1 cellular context compared by ENCODE assay signal in the genomic region with DNA sequence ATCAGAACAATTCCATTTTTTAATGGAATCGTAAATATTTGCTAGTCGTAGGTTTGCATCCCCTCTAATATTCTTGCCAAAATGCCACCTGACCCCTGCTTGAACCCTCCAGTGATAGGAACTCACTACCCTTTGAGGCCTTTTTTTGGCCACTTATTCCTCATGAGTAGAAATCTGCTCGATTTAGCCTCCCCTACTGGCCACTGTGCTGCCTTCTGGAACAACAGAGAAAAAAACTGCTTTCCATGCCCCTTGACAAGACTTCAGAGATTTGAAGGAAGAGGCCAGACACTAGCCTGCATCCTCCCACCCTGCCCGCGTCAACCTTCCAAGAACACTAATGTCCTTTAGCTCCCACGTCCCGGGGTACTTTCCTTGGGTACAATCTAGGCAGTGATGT.
TF ChIP-seq lines count a peak whose summit lies in the region.

No MANE protein-coding gene starts in this region.

TF ChIP-seq in HepG2, 621 proteins besides CTCF, POLR2A, EP300 and RAD21:
- TF ChIP-seq ZNF619 (CRISPR knock-in tag; IDR thresholded peaks at IDR 0.05) (no peak), ZFP41 (CRISPR knock-in tag; IDR thresholded peaks at IDR 0.05; ENCODE audit: borderline replicate concordance) (no peak), FOXP1 (IDR thresholded peaks at IDR 0.05) (no peak), FOXP1 (CRISPR knock-in tag; IDR thresholded peaks at IDR 0.05) (no peak), ZNF605 (CRISPR knock-in tag; IDR thresholded peaks at IDR 0.05) (no peak), KLF12 (CRISPR knock-in tag; IDR thresholded peaks at IDR 0.05; ENCODE audit: borderline replicate concordance) (no peak), IKZF4 (CRISPR knock-in tag; IDR thresholded peaks at IDR 0.05; ENCODE audit: borderline replicate concordance, low read depth, not compliant biosample characterization) (no peak), ISX (CRISPR knock-in tag; conservative IDR thresholded peaks at IDR 0.05) (no peak), ZBTB20 (CRISPR knock-in tag; IDR thresholded peaks at IDR 0.05; ENCODE audit: borderline replicate concordance, low read depth) (no peak), ZNF616 (CRISPR knock-in tag; IDR thresholded peaks at IDR 0.05; ENCODE audit: low read depth) (no peak)
- TF ChIP-seq, protein P1, sequence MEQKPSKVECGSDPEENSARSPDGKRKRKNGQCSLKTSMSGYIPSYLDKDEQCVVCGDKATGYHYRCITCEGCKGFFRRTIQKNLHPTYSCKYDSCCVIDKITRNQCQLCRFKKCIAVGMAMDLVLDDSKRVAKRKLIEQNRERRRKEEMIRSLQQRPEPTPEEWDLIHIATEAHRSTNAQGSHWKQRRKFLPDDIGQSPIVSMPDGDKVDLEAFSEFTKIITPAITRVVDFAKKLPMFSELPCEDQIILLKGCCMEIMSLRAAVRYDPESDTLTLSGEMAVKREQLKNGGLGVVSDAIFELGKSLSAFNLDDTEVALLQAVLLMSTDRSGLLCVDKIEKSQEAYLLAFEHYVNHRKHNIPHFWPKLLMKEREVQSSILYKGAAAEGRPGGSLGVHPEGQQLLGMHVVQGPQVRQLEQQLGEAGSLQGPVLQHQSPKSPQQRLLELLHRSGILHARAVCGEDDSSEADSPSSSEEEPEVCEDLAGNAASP (CRISPR knock-in tag; IDR thresholded peaks at IDR 0.05; ENCODE audit: borderline replicate concordance): no peak
- TF ChIP-seq, protein P2, sequence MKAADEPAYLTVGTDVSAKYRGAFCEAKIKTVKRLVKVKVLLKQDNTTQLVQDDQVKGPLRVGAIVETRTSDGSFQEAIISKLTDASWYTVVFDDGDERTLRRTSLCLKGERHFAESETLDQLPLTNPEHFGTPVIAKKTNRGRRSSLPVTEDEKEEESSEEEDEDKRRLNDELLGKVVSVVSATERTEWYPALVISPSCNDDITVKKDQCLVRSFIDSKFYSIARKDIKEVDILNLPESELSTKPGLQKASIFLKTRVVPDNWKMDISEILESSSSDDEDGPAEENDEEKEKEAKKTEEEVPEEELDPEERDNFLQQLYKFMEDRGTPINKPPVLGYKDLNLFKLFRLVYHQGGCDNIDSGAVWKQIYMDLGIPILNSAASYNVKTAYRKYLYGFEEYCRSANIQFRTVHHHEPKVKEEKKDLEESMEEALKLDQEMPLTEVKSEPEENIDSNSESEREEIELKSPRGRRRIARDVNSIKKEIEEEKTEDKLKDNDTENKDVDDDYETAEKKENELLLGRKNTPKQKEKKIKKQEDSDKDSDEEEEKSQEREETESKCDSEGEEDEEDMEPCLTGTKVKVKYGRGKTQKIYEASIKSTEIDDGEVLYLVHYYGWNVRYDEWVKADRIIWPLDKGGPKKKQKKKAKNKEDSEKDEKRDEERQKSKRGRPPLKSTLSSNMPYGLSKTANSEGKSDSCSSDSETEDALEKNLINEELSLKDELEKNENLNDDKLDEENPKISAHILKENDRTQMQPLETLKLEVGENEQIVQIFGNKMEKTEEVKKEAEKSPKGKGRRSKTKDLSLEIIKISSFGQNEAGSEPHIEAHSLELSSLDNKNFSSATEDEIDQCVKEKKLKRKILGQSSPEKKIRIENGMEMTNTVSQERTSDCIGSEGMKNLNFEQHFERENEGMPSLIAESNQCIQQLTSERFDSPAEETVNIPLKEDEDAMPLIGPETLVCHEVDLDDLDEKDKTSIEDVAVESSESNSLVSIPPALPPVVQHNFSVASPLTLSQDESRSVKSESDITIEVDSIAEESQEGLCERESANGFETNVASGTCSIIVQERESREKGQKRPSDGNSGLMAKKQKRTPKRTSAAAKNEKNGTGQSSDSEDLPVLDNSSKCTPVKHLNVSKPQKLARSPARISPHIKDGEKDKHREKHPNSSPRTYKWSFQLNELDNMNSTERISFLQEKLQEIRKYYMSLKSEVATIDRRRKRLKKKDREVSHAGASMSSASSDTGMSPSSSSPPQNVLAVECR (CRISPR knock-in tag; IDR thresholded peaks at IDR 0.05; ENCODE audit: borderline replicate concordance): no peak
- TF ChIP-seq, protein P3, sequence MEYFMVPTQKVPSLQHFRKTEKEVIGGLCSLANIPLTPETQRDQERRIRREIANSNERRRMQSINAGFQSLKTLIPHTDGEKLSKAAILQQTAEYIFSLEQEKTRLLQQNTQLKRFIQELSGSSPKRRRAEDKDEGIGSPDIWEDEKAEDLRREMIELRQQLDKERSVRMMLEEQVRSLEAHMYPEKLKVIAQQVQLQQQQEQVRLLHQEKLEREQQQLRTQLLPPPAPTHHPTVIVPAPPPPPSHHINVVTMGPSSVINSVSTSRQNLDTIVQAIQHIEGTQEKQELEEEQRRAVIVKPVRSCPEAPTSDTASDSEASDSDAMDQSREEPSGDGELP (IDR thresholded peaks at IDR 0.05; ENCODE audit: borderline replicate concordance, low read depth): no peak
- TF ChIP-seq, protein P4, sequence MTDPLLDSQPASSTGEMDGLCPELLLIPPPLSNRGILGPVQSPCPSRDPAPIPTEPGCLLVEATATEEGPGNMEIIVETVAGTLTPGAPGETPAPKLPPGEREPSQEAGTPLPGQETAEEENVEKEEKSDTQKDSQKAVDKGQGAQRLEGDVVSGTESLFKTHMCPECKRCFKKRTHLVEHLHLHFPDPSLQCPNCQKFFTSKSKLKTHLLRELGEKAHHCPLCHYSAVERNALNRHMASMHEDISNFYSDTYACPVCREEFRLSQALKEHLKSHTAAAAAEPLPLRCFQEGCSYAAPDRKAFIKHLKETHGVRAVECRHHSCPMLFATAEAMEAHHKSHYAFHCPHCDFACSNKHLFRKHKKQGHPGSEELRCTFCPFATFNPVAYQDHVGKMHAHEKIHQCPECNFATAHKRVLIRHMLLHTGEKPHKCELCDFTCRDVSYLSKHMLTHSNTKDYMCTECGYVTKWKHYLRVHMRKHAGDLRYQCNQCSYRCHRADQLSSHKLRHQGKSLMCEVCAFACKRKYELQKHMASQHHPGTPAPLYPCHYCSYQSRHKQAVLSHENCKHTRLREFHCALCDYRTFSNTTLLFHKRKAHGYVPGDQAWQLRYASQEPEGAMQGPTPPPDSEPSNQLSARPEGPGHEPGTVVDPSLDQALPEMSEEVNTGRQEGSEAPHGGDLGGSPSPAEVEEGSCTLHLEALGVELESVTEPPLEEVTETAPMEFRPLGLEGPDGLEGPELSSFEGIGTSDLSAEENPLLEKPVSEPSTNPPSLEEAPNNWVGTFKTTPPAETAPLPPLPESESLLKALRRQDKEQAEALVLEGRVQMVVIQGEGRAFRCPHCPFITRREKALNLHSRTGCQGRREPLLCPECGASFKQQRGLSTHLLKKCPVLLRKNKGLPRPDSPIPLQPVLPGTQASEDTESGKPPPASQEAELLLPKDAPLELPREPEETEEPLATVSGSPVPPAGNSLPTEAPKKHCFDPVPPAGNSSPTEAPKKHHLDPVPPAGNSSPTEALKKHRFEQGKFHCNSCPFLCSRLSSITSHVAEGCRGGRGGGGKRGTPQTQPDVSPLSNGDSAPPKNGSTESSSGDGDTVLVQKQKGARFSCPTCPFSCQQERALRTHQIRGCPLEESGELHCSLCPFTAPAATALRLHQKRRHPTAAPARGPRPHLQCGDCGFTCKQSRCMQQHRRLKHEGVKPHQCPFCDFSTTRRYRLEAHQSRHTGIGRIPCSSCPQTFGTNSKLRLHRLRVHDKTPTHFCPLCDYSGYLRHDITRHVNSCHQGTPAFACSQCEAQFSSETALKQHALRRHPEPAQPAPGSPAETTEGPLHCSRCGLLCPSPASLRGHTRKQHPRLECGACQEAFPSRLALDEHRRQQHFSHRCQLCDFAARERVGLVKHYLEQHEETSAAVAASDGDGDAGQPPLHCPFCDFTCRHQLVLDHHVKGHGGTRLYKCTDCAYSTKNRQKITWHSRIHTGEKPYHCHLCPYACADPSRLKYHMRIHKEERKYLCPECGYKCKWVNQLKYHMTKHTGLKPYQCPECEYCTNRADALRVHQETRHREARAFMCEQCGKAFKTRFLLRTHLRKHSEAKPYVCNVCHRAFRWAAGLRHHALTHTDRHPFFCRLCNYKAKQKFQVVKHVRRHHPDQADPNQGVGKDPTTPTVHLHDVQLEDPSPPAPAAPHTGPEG (CRISPR knock-in tag; IDR thresholded peaks at IDR 0.05): no peak
